Comparison of ENCODE assay signal across 17 cellular contexts in the genomic region with DNA sequence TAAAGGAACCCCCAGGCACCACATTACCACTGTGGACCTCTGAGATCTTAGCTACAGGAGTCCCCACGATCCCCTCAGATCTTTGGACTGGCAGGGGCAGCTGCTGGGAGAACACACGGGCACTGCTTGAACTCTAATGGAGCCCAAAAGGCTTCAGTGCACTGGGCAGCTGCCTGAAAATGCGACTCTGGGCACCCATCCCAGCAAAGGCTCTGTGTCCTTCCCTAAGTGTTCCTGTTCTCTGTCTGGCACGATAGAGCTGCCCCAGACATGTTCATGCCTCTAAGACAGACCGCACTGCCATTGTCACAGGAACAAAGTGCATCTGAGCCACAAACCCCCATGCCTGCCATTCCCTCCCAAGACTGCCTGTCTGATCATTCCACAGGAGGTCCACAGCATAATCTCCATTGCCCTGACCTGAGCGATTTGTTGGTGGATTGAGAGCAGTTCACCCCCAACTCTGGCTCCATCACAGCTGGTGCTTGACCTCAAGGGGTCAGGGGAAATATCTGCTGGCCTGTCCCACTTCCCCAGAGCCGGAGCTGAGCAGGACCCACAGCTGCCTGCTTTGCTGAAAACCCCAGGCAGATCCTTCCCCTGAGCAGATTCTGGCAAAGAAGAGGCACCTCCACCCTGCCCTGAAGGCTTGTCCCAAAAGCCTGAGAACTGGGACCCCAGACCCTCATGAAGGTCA.
DNase-seq lines count a peak whose midpoint lies in the region; ATAC-seq, FAIRE-seq and TF ChIP-seq lines count a peak whose summit lies in the region.
"Had no signal": no experiment of that assay in that cellular context is flagged by ENCODE, and none has a peak within 500 bp of the region (broad histone marks: within the 10 kb centered on the region; RNA-seq: fewer than 3 reads in every experiment).

No MANE protein-coding gene starts in this region.

- peak overlapping the region in 1 of 2 experiments; percentile 17 for H3K4ac ChIP-seq in mesenchymal stem cell (ENCODE audit: low read depth in 1 of 2, low read length in 2 of 2)

- no peaks in the 10 kb centered on the region for H3K27me3 Mint-ChIP-seq in HFFc6 (ENCODE audit: insufficient read depth)
- H3K27me3 Mint-ChIP-seq: CD8-positive, alpha-beta memory T cell had no signal

- H3K14ac ChIP-seq in mesenchymal stem cell (ENCODE audit: low read length in 2 of 2): no peak overlapping the region

- no peak for DNase-seq in bronchial epithelial cell (ENCODE audit: low read depth)
- peak; percentile 36 to 55 for DNase-seq in heart right ventricle
- DNase-seq in mesenchymal stem cell: no peak
- peak; percentile 35 for DNase-seq in upper lobe of right lung
- DNase-seq in NCI-H2081 treated with DMSO at 0.1 percent for 48 hours (lab: John Stamatoyannopoulos, UW): no peak
- DNase-seq in glomerular visceral epithelial cell (ENCODE audit: extremely low spot score): no peak
- DNase-seq in HFFc6: no peak
- DNase-seq: CD8-positive, alpha-beta memory T cell; GOT3; NCI-H1417; NCI-H187 treated with DMSO at 0.1 percent for 48 hours; NCI-H526; PC-3; RPMI8226 had no signal

- H2AK5ac ChIP-seq in mesenchymal stem cell (ENCODE audit: low read length, severe bottlenecking): no peak overlapping the region

- no peaks in the 10 kb centered on the region for H3K4me1 ChIP-seq in heart right ventricle
- no peaks in the 10 kb centered on the region for H3K4me1 ChIP-seq in mesenchymal stem cell (ENCODE audit: control insufficient read depth, insufficient read depth, low read depth, low read length)
- H3K4me1 ChIP-seq in upper lobe of right lung: no peaks in the 10 kb centered on the region

- no peak overlapping the region for H2AFZ ChIP-seq in mesenchymal stem cell (ENCODE audit: low read depth, low read length)

- H2BK12ac ChIP-seq in mesenchymal stem cell (ENCODE audit: low read length in 2 of 2): peak overlapping the region in 1 of 2 experiments; percentile 15

- H3K27ac Mint-ChIP-seq in HFFc6: no peak overlapping the region
- H3K27ac Mint-ChIP-seq: CD8-positive, alpha-beta memory T cell had no signal

- no peaks in the 10 kb centered on the region for H3K27me3 ChIP-seq in bronchial epithelial cell (ENCODE audit: control insufficient read depth, insufficient read depth, low read length)
- H3K27me3 ChIP-seq in heart right ventricle: no peaks in the 10 kb centered on the region
- H3K27me3 ChIP-seq in mesenchymal stem cell (ENCODE audit: control insufficient read depth in 1 of 2, insufficient read depth in 1 of 2, low read length in 2 of 2): no peaks in the 10 kb centered on the region
- H3K27me3 ChIP-seq in upper lobe of right lung: no peaks in the 10 kb centered on the region

- H3K4me2 ChIP-seq in mesenchymal stem cell (ENCODE audit: low read length, poor library complexity, severe bottlenecking): no peak overlapping the region
- H3K4me2 ChIP-seq: KMS-11 had no signal

- H3K4me1 Mint-ChIP-seq in HFFc6 (ENCODE audit: low read depth): no peaks in the 10 kb centered on the region
- H3K4me1 Mint-ChIP-seq: CD8-positive, alpha-beta memory T cell had no signal

- H2BK15ac ChIP-seq in mesenchymal stem cell (ENCODE audit: low read depth, poor library complexity, severe bottlenecking): no peak overlapping the region

- intact Hi-C loops in heart right ventricle (cut with DNase I) (loop anchor here in 1 of 10 donors (10.0 kb wide), 1 partner anchor 338 kb away; no protein-coding TSS in a partner anchor), upper lobe of right lung (cut with DNase I) (no loop called here)

- H4K8ac ChIP-seq in mesenchymal stem cell (ENCODE audit: low read length): peak overlapping the region; percentile 65

- WGBS in heart right ventricle, 2 donors: 27 to 48% methylated on average over 7 of the region's 7 CpGs
- WGBS in mesenchymal stem cell: 50% methylated on average over 7 of the region's 7 CpGs

- H3K79me1 ChIP-seq in mesenchymal stem cell (replicated peaks; ENCODE audit: low read length, poor library complexity, severe bottlenecking): no peaks in the 10 kb centered on the region

- H3K36me3 Mint-ChIP-seq in HFFc6 (ENCODE audit: low read depth): no peaks in the 10 kb centered on the region; the same call in 1 of the 2 replicates
- H3K36me3 Mint-ChIP-seq: CD8-positive, alpha-beta memory T cell had no signal

- H3K4me3 ChIP-seq in bronchial epithelial cell (ENCODE audit: low read depth, low read length) (no peak overlapping the region), heart right ventricle (no peak overlapping the region), mesenchymal stem cell (ENCODE audit: insufficient read depth in 1 of 2, low read depth in 1 of 2, low read length in 2 of 2) (no peak overlapping the region), upper lobe of right lung (no peak overlapping the region)

- H3K36me3 ChIP-seq in bronchial epithelial cell (ENCODE audit: control insufficient read depth, insufficient read depth, low read length) (no peaks in the 10 kb centered on the region), heart right ventricle (no peaks in the 10 kb centered on the region), mesenchymal stem cell (ENCODE audit: control insufficient read depth in 1 of 2, insufficient read depth in 2 of 2, low read depth in 1 of 2, low read length in 2 of 2) (no peaks in the 10 kb centered on the region), upper lobe of right lung (no peaks in the 10 kb centered on the region)

- FAIRE-seq in bronchial epithelial cell (lab: Jason Lieb, UNC): peak; percentile 90
- FAIRE-seq: D721Med, GM12891 had no signal

- peak overlapping the region; percentile 75 for H4K91ac ChIP-seq in mesenchymal stem cell (ENCODE audit: low read length)

- no peak overlapping the region for H3K9ac ChIP-seq in mesenchymal stem cell (ENCODE audit: low read length)
- H3K9ac ChIP-seq: KMS-11 had no signal

- H2BK5ac ChIP-seq in mesenchymal stem cell (ENCODE audit: low read depth, low read length, poor library complexity, severe bottlenecking): no peak overlapping the region

- ATAC-seq in heart right ventricle (peak in 7 of 8 donors; percentile 66 to 100 (median 89)), upper lobe of right lung (peak; percentile 52)
- ATAC-seq: PC-3 had no signal

- TF ChIP-seq CTCF in bronchial epithelial cell (IDR thresholded peaks at IDR 0.05; ENCODE audit: insufficient read depth, low read length, severe bottlenecking): no peak
- TF ChIP-seq CTCF in heart right ventricle (IDR thresholded peaks at IDR 0.05): no peak
- TF ChIP-seq CTCF in upper lobe of right lung (IDR thresholded peaks at IDR 0.05): no peak
- TF ChIP-seq CTCF in HFFc6 (IDR thresholded peaks at IDR 0.05): no peak

- H3K27ac ChIP-seq in heart right ventricle: peak overlapping the region in 2 of 10 donors; percentile 26 to 29
- H3K27ac ChIP-seq in mesenchymal stem cell (ENCODE audit: low read length, poor library complexity, severe bottlenecking): no peak overlapping the region
- H3K27ac ChIP-seq in upper lobe of right lung: no peak overlapping the region
- H3K27ac ChIP-seq: KMS-11 had no signal

- H3K4me3 Mint-ChIP-seq in HFFc6: no peak overlapping the region
- H3K4me3 Mint-ChIP-seq: CD8-positive, alpha-beta memory T cell had no signal

- H3K9me3 Mint-ChIP-seq in HFFc6: peaks cover 17% of the 10 kb centered on the region

- H3K23ac ChIP-seq in mesenchymal stem cell (ENCODE audit: low read length in 2 of 2): no peak overlapping the region

- peak overlapping the region in 1 of 2 experiments; percentile 44 for H3K18ac ChIP-seq in mesenchymal stem cell (ENCODE audit: low read depth in 1 of 2, low read length in 2 of 2)

- H3K9me3 ChIP-seq in heart right ventricle (peaks cover 0 to 22% (median 5%) of the 10 kb centered on the region in 11 donors), mesenchymal stem cell (ENCODE audit: control insufficient read depth, low read length) (peaks cover 3% of the 10 kb centered on the region), upper lobe of right lung (no peaks in the 10 kb centered on the region)

- H2BK120ac ChIP-seq in mesenchymal stem cell (ENCODE audit: low read depth, low read length): no peak overlapping the region

Comparison
In these comparisons a context has a peak if more than half of its experiments do, and no peak if none do; other contexts are left out.
1. DNase-seq: peak in heart right ventricle (2 of 2) and upper lobe of right lung (single experiment); none in bronchial epithelial cell (single experiment), mesenchymal stem cell (single experiment), NCI-H2081 treated with DMSO at 0.1 percent for 48 hours (single experiment), glomerular visceral epithelial cell (single experiment) and HFFc6 (single experiment).